9 cellular contexts compared by ENCODE assay signal in genomic region chr17:32111141-32111771, GRCh38. TPM values are rescaled to one million over a fixed set of nuclear protein-coding genes. Genes with fewer than 3 reads are reported as not detected.
DNase-seq lines count a peak whose midpoint lies in the region; ATAC-seq, FAIRE-seq and TF ChIP-seq lines count a peak whose summit lies in the region.
"Had no signal": no experiment of that assay in that cellular context is flagged by ENCODE, and none has a peak within 500 bp of the region (broad histone marks: within the 10 kb centered on the region; RNA-seq: fewer than 3 reads in every experiment).

No MANE protein-coding gene starts in this region.

- H3K27me3 ChIP-seq in AG04450 (ENCODE audit: control insufficient read depth, insufficient read depth, low read length) (no peaks in the 10 kb centered on the region), GM23338 (ENCODE audit: insufficient read depth) (no peaks in the 10 kb centered on the region), mesenchymal stem cell (ENCODE audit: control insufficient read depth in 1 of 2, insufficient read depth in 1 of 2, low read length in 2 of 2) (peaks cover 0 to 21% of the 10 kb centered on the region in 2 experiments), aorta (ENCODE audit: control insufficient read depth in 1 of 2, insufficient read depth in 2 of 2, low read length in 1 of 2) (no peaks in the 10 kb centered on the region)

- no peak overlapping the region for H2BK5ac ChIP-seq in mesenchymal stem cell (ENCODE audit: low read depth, low read length, poor library complexity, severe bottlenecking)

- H3K9me3 ChIP-seq in AG04450 (ENCODE audit: control insufficient read depth, insufficient read depth, low read length) (no peaks in the 10 kb centered on the region; the same call in 1 of the 2 replicates), mesenchymal stem cell (ENCODE audit: control insufficient read depth, low read length) (no peaks in the 10 kb centered on the region), aorta (ENCODE audit: control insufficient read depth, low read length) (no peaks in the 10 kb centered on the region)

- H2BK120ac ChIP-seq in mesenchymal stem cell (ENCODE audit: low read depth, low read length) = no peak overlapping the region

- no peaks in the 10 kb centered on the region for H3K27me3 Mint-ChIP-seq in GM23338 (ENCODE audit: insufficient read depth, low read depth, poor library complexity)
- H3K27me3 Mint-ChIP-seq: activated naive CD8-positive, alpha-beta T cell had no signal

- H2BK15ac ChIP-seq in mesenchymal stem cell (ENCODE audit: low read depth, poor library complexity, severe bottlenecking) = no peak overlapping the region

- H3K9me3 Mint-ChIP-seq in GM23338 = no peaks in the 10 kb centered on the region

- no peak overlapping the region for H2AK5ac ChIP-seq in mesenchymal stem cell (ENCODE audit: low read length, severe bottlenecking)

- H3K18ac ChIP-seq in mesenchymal stem cell (ENCODE audit: low read depth in 1 of 2, low read length in 2 of 2) = no peak overlapping the region

- FAIRE-seq in HTR-8/SVneo (lab: Jason Lieb, UNC) = no peak

- H3K4ac ChIP-seq in mesenchymal stem cell (ENCODE audit: low read depth in 1 of 2, low read length in 2 of 2) = no peak overlapping the region

- H4K8ac ChIP-seq in mesenchymal stem cell (ENCODE audit: low read length) = no peak overlapping the region

- peaks cover 38% of the 10 kb centered on the region for H3K4me1 Mint-ChIP-seq in GM23338

- peaks cover 21% of the 10 kb centered on the region; the same call in 1 of the 2 replicates for H3F3A ChIP-seq in GM23338 (replicated peaks; ENCODE audit: low read depth)

- 0 out of 2 replicates have a peak overlapping the region, but pooled peaks have one; percentile 1 for H3K27ac Mint-ChIP-seq in GM23338
- H3K27ac Mint-ChIP-seq: activated naive CD8-positive, alpha-beta T cell had no signal

- peak; percentile 33 for DNase-seq in AG04450 (ENCODE audit: low read depth, low spot score)
- DNase-seq in GM23338 (ENCODE audit: low spot score) = peak; percentile 83
- DNase-seq in SK-N-DZ (ENCODE audit: low spot score) = peak; percentile 74
- peak; percentile 42 for DNase-seq in central memory CD4-positive, alpha-beta T cell
- DNase-seq in mesenchymal stem cell = peak; percentile 23
- DNase-seq in aorta = peak; percentile 80 to 84
- no peak for DNase-seq in HTR-8/SVneo (ENCODE audit: insufficient read length, low spot score)
- no peak for DNase-seq in KG1 (lab: John Stamatoyannopoulos, UW)

- 76% methylated on average over 18 of the region's 18 CpGs for WGBS in mesenchymal stem cell
- WGBS in aorta, 2 donors = 12 to 14% methylated on average over 18 of the region's 18 CpGs

- H3K4me3 Mint-ChIP-seq in GM23338 = no peak overlapping the region
- H3K4me3 Mint-ChIP-seq: activated naive CD8-positive, alpha-beta T cell had no signal

- H3K4me2 ChIP-seq in GM23338 = peak overlapping the region; percentile 21; the same call in 1 of the 2 replicates
- no peak overlapping the region for H3K4me2 ChIP-seq in mesenchymal stem cell (ENCODE audit: low read length, poor library complexity, severe bottlenecking)

- H3K23ac ChIP-seq in mesenchymal stem cell (ENCODE audit: low read length in 2 of 2) = no peak overlapping the region

- H3K36me3 Mint-ChIP-seq in GM23338 (ENCODE audit: low read depth) = no peaks in the 10 kb centered on the region
- H3K36me3 Mint-ChIP-seq: activated naive CD8-positive, alpha-beta T cell had no signal

- H3K27ac ChIP-seq in AG04450 (ENCODE audit: low read depth, low read length) (peak overlapping the region; percentile 31), GM23338 (ENCODE audit: low read depth) (no peak overlapping the region), mesenchymal stem cell (ENCODE audit: low read length, poor library complexity, severe bottlenecking) (no peak overlapping the region), aorta (ENCODE audit: low read depth in 1 of 2, low read length in 2 of 2) (no peak overlapping the region)

- no peaks in the 10 kb centered on the region for H3K79me2 ChIP-seq in GM23338 (replicated peaks; ENCODE audit: insufficient read depth)

- H3K4me3 ChIP-seq in AG04450 (ENCODE audit: low read depth, low read length) (peak overlapping the region; percentile 10; the same call in 1 of the 2 replicates), GM23338 (no peak overlapping the region), mesenchymal stem cell (ENCODE audit: insufficient read depth in 1 of 2, low read depth in 1 of 2, low read length in 2 of 2) (peak overlapping the region in 1 of 2 experiments; percentile 21), aorta (ENCODE audit: low read length in 2 of 2) (no peak overlapping the region)

- H3K9me2 ChIP-seq in GM23338 (ENCODE audit: insufficient read depth) = no peaks in the 10 kb centered on the region

- POLR2A ChIA-PET in AG04450 (lab: Yijun Ruan, JAX) = no interaction called here

- H4K91ac ChIP-seq in mesenchymal stem cell (ENCODE audit: low read length) = no peak overlapping the region

- H3K9ac ChIP-seq in mesenchymal stem cell (ENCODE audit: low read length) = no peak overlapping the region

- no peaks in the 10 kb centered on the region for H4K20me1 ChIP-seq in GM23338 (replicated peaks; ENCODE audit: insufficient read depth)

- no peaks in the 10 kb centered on the region for H3K36me3 ChIP-seq in GM23338 (ENCODE audit: insufficient read depth)
- H3K36me3 ChIP-seq in mesenchymal stem cell (ENCODE audit: control insufficient read depth in 1 of 2, insufficient read depth in 2 of 2, low read depth in 1 of 2, low read length in 2 of 2) = no peaks in the 10 kb centered on the region
- H3K36me3 ChIP-seq in aorta (ENCODE audit: control insufficient read depth in 1 of 2, insufficient read depth in 2 of 2, low read length in 1 of 2) = no peaks in the 10 kb centered on the region

- no peak overlapping the region for H3K14ac ChIP-seq in mesenchymal stem cell (ENCODE audit: low read length in 2 of 2)

- ATAC-seq in GM23338 (peak; percentile 83), aorta (ENCODE audit: low FRiP score) (peak; percentile 54)

- peak; percentile 44 for TF ChIP-seq CTCF in AG04450 (IDR thresholded peaks at IDR 0.05; ENCODE audit: low read depth, low read length)
- TF ChIP-seq CTCF in GM23338 (conservative IDR thresholded peaks at IDR 0.05; ENCODE audit: low read depth in 2 of 2) = peak; percentile 66 to 81

- CTCF ChIA-PET in AG04450 (lab: Charles Lee) = interaction anchor here (0.5 to 0.6 kb wide), 3 partner anchors 81 to 209 kb away, joined by 3 to 4 read pairs (median 3); no protein-coding TSS in a partner anchor

- intact Hi-C loops in aorta (cut with DNase I) = no loop called here

- H2BK12ac ChIP-seq in mesenchymal stem cell (ENCODE audit: low read length in 2 of 2) = no peak overlapping the region

- H3K79me1 ChIP-seq in mesenchymal stem cell (replicated peaks; ENCODE audit: low read length, poor library complexity, severe bottlenecking) = no peaks in the 10 kb centered on the region

- peak overlapping the region; percentile 91 for H2AFZ ChIP-seq in GM23338
- H2AFZ ChIP-seq in mesenchymal stem cell (ENCODE audit: low read depth, low read length) = no peak overlapping the region

- H3K4me1 ChIP-seq in GM23338 (ENCODE audit: insufficient read depth) = peaks cover 19% of the 10 kb centered on the region
- H3K4me1 ChIP-seq in mesenchymal stem cell (ENCODE audit: control insufficient read depth, insufficient read depth, low read depth, low read length) = peaks cover 8% of the 10 kb centered on the region
- H3K4me1 ChIP-seq in aorta (ENCODE audit: control insufficient read depth in 1 of 2, insufficient read depth in 2 of 2, low read length in 2 of 2) = no peaks in the 10 kb centered on the region

TF ChIP-seq in GM23338, 12 proteins besides CTCF, POLR2A, EP300 and RAD21:
- peak; percentile 13; the same call in 1 of the 2 replicates for TF ChIP-seq CREB1 (CRISPR knock-in tag; IDR thresholded peaks at IDR 0.05; ENCODE audit: low read depth)
- TF ChIP-seq ZNF331 (CRISPR knock-in tag; IDR thresholded peaks at IDR 0.05; ENCODE audit: low read depth) = no peak
- no peak for TF ChIP-seq EZH2 (IDR thresholded peaks at IDR 0.05; ENCODE audit: low read depth, unreplicated experiment)
- no peak for TF ChIP-seq EZH2phosphoT487 (IDR thresholded peaks at IDR 0.05; ENCODE audit: unreplicated experiment)
TF ChIP-seq in GM23338: peak in this region for 1.

RNA-seq across cellular contexts. Expression of gene RHOT1, which starts 31.0 kb away (rescaled TPM):
- polyA plus RNA-seq in AG04450 (2011; rRNA removed) (44.4 and 59.0 TPM in 2 replicates), GM23338 (2016; fragmentation: Nextera tagmentation; extraction: Ambion mirVana) (38.8 and 40.8 TPM in 2 replicates), aorta (10 to 100 TPM; 28.5 to 38.9 TPM)
- polyA minus RNA-seq in AG04450 (2011; rRNA and poly(A)+ RNA removed) = 24.5 and 48.7 TPM in 2 replicates
- 51.4 and 53.5 TPM in 2 replicates for total RNA-seq in GM23338 (2014; rRNA removed; shearing (Covaris generic))
- 65.5 and 69.8 TPM in 2 replicates for polyA plus RNA-seq in SK-N-DZ (2014; cell fraction: cytosol; rRNA removed)
- 48.5 and 63.6 TPM in 2 replicates for polyA plus RNA-seq in SK-N-DZ (2014; cell fraction: nucleus; rRNA removed)
- 19.2 TPM for polyA plus RNA-seq in mesenchymal stem cell (2013, experiment 1 of 2)
- polyA plus RNA-seq in mesenchymal stem cell (2013, experiment 2 of 2) = 19.5 TPM
- total RNA-seq in aorta = 10 to 100 TPM; 36.0 to 42.0 TPM

Comparison
In these comparisons a context has a peak if more than half of its experiments do, and no peak if none do; other contexts are left out.
1. DNase-seq: peak in AG04450 (single experiment), GM23338 (single experiment), SK-N-DZ (single experiment), central memory CD4-positive, alpha-beta T cell (single experiment), mesenchymal stem cell (single experiment) and aorta (2 of 2); none in HTR-8/SVneo (single experiment) and KG1 (single experiment).